Comparison of ENCODE assay signal across 20 cellular contexts in genomic region chr7:158277219-158278141, GRCh38.
A peak's percentile ranks its signal among the peaks of the same experiment; 100 is the strongest.
DNase-seq lines count a peak whose midpoint lies in the region; ATAC-seq and TF ChIP-seq lines count a peak whose summit lies in the region.
"Had no signal": no experiment of that assay in that cellular context is flagged by ENCODE, and none has a peak within 500 bp of the region (broad histone marks: within the 10 kb centered on the region; RNA-seq: fewer than 3 reads in every experiment).

No MANE protein-coding gene starts in this region.

- intact Hi-C loops in prostate gland (cut with DNase I), result no loop called here

- peak overlapping the region; percentile 1 for H3K14ac ChIP-seq in neuronal stem cell (ENCODE audit: low read length)

- no peak overlapping the region for H4K8ac ChIP-seq in neuronal stem cell (ENCODE audit: low read depth, low read length)

- no peak for TF ChIP-seq POLR2A in prostate gland (IDR thresholded peaks at IDR 0.05)

- H2BK15ac ChIP-seq in neuronal stem cell (ENCODE audit: low read length), result no peak overlapping the region

- H3K18ac ChIP-seq in neuronal stem cell (ENCODE audit: low read length), result peak overlapping the region; percentile 70

- H3K36me3 ChIP-seq in neuronal stem cell (replicated peaks in 1 of 2; ENCODE audit: control insufficient read depth in 2 of 2, insufficient read depth in 2 of 2, low read length in 2 of 2) (no peaks in the 10 kb centered on the region), prostate gland (no peaks in the 10 kb centered on the region)
- H3K36me3 ChIP-seq: BE2C had no signal

- TF ChIP-seq CTCF in chondrocyte (IDR thresholded peaks at IDR 0.05) (no peak), type B pancreatic cell (conservative IDR thresholded peaks at IDR 0.05) (no peak), prostate gland (IDR thresholded peaks at IDR 0.05) (no peak)

- H3K9ac ChIP-seq in neuronal stem cell (ENCODE audit: low read depth, low read length, poor library complexity), result no peak overlapping the region

- no peaks in the 10 kb centered on the region for H3K4me1 Mint-ChIP-seq in activated naive CD8-positive, alpha-beta T cell treated with anti-CD3 and anti-CD28 coated beads, Interleukin-2, amount 10 ng/mL, durations not matched to agents 7 days and 5 days
- no peaks in the 10 kb centered on the region for H3K4me1 Mint-ChIP-seq in activated naive CD8-positive, alpha-beta T cell treated with anti-CD3 and anti-CD28 coated beads, Interleukin-2, amount 50 U/mL, for 24 hours
- H3K4me1 Mint-ChIP-seq in chondrocyte (ENCODE audit: low read depth) (no peaks in the 10 kb centered on the region), type B pancreatic cell (ENCODE audit: unreplicated experiment) (no peaks in the 10 kb centered on the region)
- H3K4me1 Mint-ChIP-seq: CD4-positive, alpha-beta memory T cell; IgD-negative memory B cell had no signal

- H3K4me3 Mint-ChIP-seq in activated naive CD8-positive, alpha-beta T cell treated with anti-CD3 and anti-CD28 coated beads, Interleukin-2, amount 10 ng/mL, durations not matched to agents 7 days and 5 days, result no peak overlapping the region
- H3K4me3 Mint-ChIP-seq in activated naive CD8-positive, alpha-beta T cell treated with anti-CD3 and anti-CD28 coated beads, Interleukin-2, amount 50 U/mL, for 24 hours, result no peak overlapping the region
- H3K4me3 Mint-ChIP-seq in chondrocyte (ENCODE audit: unreplicated experiment) (no peak overlapping the region), type B pancreatic cell (no peak overlapping the region)
- H3K4me3 Mint-ChIP-seq: CD4-positive, alpha-beta memory T cell; IgD-negative memory B cell had no signal

- no peak overlapping the region for H2BK12ac ChIP-seq in neuronal stem cell (ENCODE audit: low read length)

- no peaks in the 10 kb centered on the region for H3K79me1 ChIP-seq in neuronal stem cell (ENCODE audit: low read depth, low read length)

- H2AFZ ChIP-seq in neuronal stem cell (ENCODE audit: low read length), result no peak overlapping the region

- peak; percentile 16 for DNase-seq in activated naive CD8-positive, alpha-beta T cell treated with anti-CD3 and anti-CD28 coated beads, Interleukin-2, amount 10 ng/mL, durations not matched to agents 7 days and 5 days
- no peak for DNase-seq in activated naive CD8-positive, alpha-beta T cell treated with anti-CD3 and anti-CD28 coated beads, Interleukin-2, amount 50 U/mL, for 24 hours
- DNase-seq in chondrocyte (ENCODE audit: low spot score) (peak; percentile 82), neuronal stem cell (ENCODE audit: low spot score) (no peak), type B pancreatic cell (ENCODE audit: extremely low spot score, unreplicated experiment) (peak; percentile 60), pons (ENCODE audit: low spot score) (no peak), prostate gland (ENCODE audit: low spot score) (no peak)
- DNase-seq: 8988T; BE2C; Calu3; CD4-positive, alpha-beta memory T cell; DMS53; NCI-H1105; NCI-H1694; NCI-H2107; NCI-H226; NCI-H526 treated with DMSO at 0.1 percent for 48 hours had no signal

- H3K9me3 Mint-ChIP-seq in activated naive CD8-positive, alpha-beta T cell treated with anti-CD3 and anti-CD28 coated beads, Interleukin-2, amount 10 ng/mL, durations not matched to agents 7 days and 5 days, result no peaks in the 10 kb centered on the region
- no peaks in the 10 kb centered on the region for H3K9me3 Mint-ChIP-seq in activated naive CD8-positive, alpha-beta T cell treated with anti-CD3 and anti-CD28 coated beads, Interleukin-2, amount 50 U/mL, for 24 hours
- H3K9me3 Mint-ChIP-seq in chondrocyte (ENCODE audit: low read depth), result peaks cover 20% of the 10 kb centered on the region
- no peaks in the 10 kb centered on the region for H3K9me3 Mint-ChIP-seq in type B pancreatic cell

- H3K27ac ChIP-seq in neuronal stem cell (replicated peaks; ENCODE audit: low read length) (no peak overlapping the region), prostate gland (no peak overlapping the region)
- H3K27ac ChIP-seq: RWPE1 had no signal

- peak overlapping the region; percentile 17 for H3K23ac ChIP-seq in neuronal stem cell (ENCODE audit: low read depth, low read length, poor library complexity)

- H3K27me3 Mint-ChIP-seq in activated naive CD8-positive, alpha-beta T cell treated with anti-CD3 and anti-CD28 coated beads, Interleukin-2, amount 10 ng/mL, durations not matched to agents 7 days and 5 days, result no peaks in the 10 kb centered on the region
- no peaks in the 10 kb centered on the region for H3K27me3 Mint-ChIP-seq in activated naive CD8-positive, alpha-beta T cell treated with anti-CD3 and anti-CD28 coated beads, Interleukin-2, amount 50 U/mL, for 24 hours
- H3K27me3 Mint-ChIP-seq in chondrocyte (ENCODE audit: low read depth) (no peaks in the 10 kb centered on the region), type B pancreatic cell (peaks cover 3% of the 10 kb centered on the region)
- H3K27me3 Mint-ChIP-seq: CD4-positive, alpha-beta memory T cell; IgD-negative memory B cell had no signal

- POLR2A ChIA-PET in activated naive CD8-positive, alpha-beta T cell treated with anti-CD3 and anti-CD28 coated beads, Interleukin-2, amount 10 ng/mL, durations not matched to agents 7 days and 5 days (lab: Charles Lee), result no interaction called here

- no peak overlapping the region for H3K4me2 ChIP-seq in neuronal stem cell (ENCODE audit: insufficient read depth, low read length, poor library complexity, severe bottlenecking)

- H3K4ac ChIP-seq in neuronal stem cell (ENCODE audit: low read length), result no peak overlapping the region

- H4K91ac ChIP-seq in neuronal stem cell (ENCODE audit: low read depth, low read length, poor library complexity), result no peak overlapping the region

- no peak for ATAC-seq in activated naive CD8-positive, alpha-beta T cell treated with anti-CD3 and anti-CD28 coated beads, Interleukin-2, amount 10 ng/mL, durations not matched to agents 7 days and 5 days (ENCODE audit: low read depth)
- no peak for ATAC-seq in activated naive CD8-positive, alpha-beta T cell treated with anti-CD3 and anti-CD28 coated beads, Interleukin-2, amount 50 U/mL, for 24 hours
- no peak for ATAC-seq in HG03108 (IDR thresholded peaks at IDR 0.05; ENCODE audit: unreplicated experiment)

- H3K4me1 ChIP-seq in neuronal stem cell (ENCODE audit: control insufficient read depth in 2 of 2, insufficient read depth in 1 of 2, low read depth in 1 of 2, low read length in 2 of 2), result no peaks in the 10 kb centered on the region
- H3K4me1 ChIP-seq in prostate gland (replicated peaks), result no peaks in the 10 kb centered on the region
- H3K4me1 ChIP-seq: BE2C had no signal

- WGBS in neuronal stem cell (ENCODE audit: extremely low coverage in 2 of 2, insufficient read length in 2 of 2, insufficient replicate concordance in 1 of 2), 2 donors, result no CpG with 5 or more reads among the region's 29 CpGs
- 74% methylated on average over 29 of the region's 29 CpGs for WGBS in prostate gland

- H3K36me3 Mint-ChIP-seq in activated naive CD8-positive, alpha-beta T cell treated with anti-CD3 and anti-CD28 coated beads, Interleukin-2, amount 10 ng/mL, durations not matched to agents 7 days and 5 days, result no peaks in the 10 kb centered on the region
- no peaks in the 10 kb centered on the region for H3K36me3 Mint-ChIP-seq in activated naive CD8-positive, alpha-beta T cell treated with anti-CD3 and anti-CD28 coated beads, Interleukin-2, amount 50 U/mL, for 24 hours (ENCODE audit: low read depth)
- H3K36me3 Mint-ChIP-seq in chondrocyte (ENCODE audit: low read depth) (no peaks in the 10 kb centered on the region), type B pancreatic cell (no peaks in the 10 kb centered on the region)
- H3K36me3 Mint-ChIP-seq: CD4-positive, alpha-beta memory T cell; IgD-negative memory B cell had no signal

- H3K27me3 ChIP-seq in neuronal stem cell (ENCODE audit: control insufficient read depth in 3 of 3, insufficient read depth in 3 of 3, low read depth in 1 of 3, low read length in 3 of 3), result peaks cover 0 to 4% (median 0%) of the 10 kb centered on the region in 3 experiments
- no peaks in the 10 kb centered on the region for H3K27me3 ChIP-seq in prostate gland (replicated peaks; ENCODE audit: insufficient read depth)

- no peak overlapping the region for H3K27ac Mint-ChIP-seq in activated naive CD8-positive, alpha-beta T cell treated with anti-CD3 and anti-CD28 coated beads, Interleukin-2, amount 10 ng/mL, durations not matched to agents 7 days and 5 days
- no peak overlapping the region for H3K27ac Mint-ChIP-seq in activated naive CD8-positive, alpha-beta T cell treated with anti-CD3 and anti-CD28 coated beads, Interleukin-2, amount 50 U/mL, for 24 hours
- H3K27ac Mint-ChIP-seq in chondrocyte (ENCODE audit: unreplicated experiment) (no peak overlapping the region), type B pancreatic cell (no peak overlapping the region)
- H3K27ac Mint-ChIP-seq: IgD-negative memory B cell had no signal

- peak overlapping the region; percentile 5 for H2BK5ac ChIP-seq in neuronal stem cell (ENCODE audit: low read length)

- peaks cover 0 to 4% of the 10 kb centered on the region in 2 donors for H3K9me3 ChIP-seq in neuronal stem cell (replicated peaks in 1 of 2; ENCODE audit: control insufficient read depth in 2 of 2, insufficient read depth in 1 of 2, low read depth in 1 of 2, low read length in 2 of 2)
- no peaks in the 10 kb centered on the region for H3K9me3 ChIP-seq in prostate gland
- H3K9me3 ChIP-seq: BE2C had no signal

- H2BK120ac ChIP-seq in neuronal stem cell (ENCODE audit: low read depth, low read length), result no peak overlapping the region

- H3K4me3 ChIP-seq in neuronal stem cell (ENCODE audit: low read length in 2 of 2), result peak overlapping the region in 1 of 2 donors; percentile 19
- no peak overlapping the region for H3K4me3 ChIP-seq in prostate gland

- H2AK5ac ChIP-seq in neuronal stem cell (ENCODE audit: low read depth, low read length), result peak overlapping the region; percentile 75

Comparison
In these comparisons a context has a peak if more than half of its experiments do, and no peak if none do; other contexts are left out.
1. DNase-seq: peak in activated naive CD8-positive, alpha-beta T cell treated with anti-CD3 and anti-CD28 coated beads, Interleukin-2, amount 10 ng/mL, durations not matched to agents 7 days and 5 days (single experiment), chondrocyte (single experiment) and type B pancreatic cell (single experiment); none in activated naive CD8-positive, alpha-beta T cell treated with anti-CD3 and anti-CD28 coated beads, Interleukin-2, amount 50 U/mL, for 24 hours (single experiment), neuronal stem cell (single experiment), pons (single experiment) and prostate gland (single experiment).